ENCODE assay signal across 8 cellular contexts in genomic region chr16:70298988-70299938, GRCh38. TPM values are rescaled to one million over a fixed set of nuclear protein-coding genes. Genes with fewer than 3 reads are reported as not detected.
A peak's percentile ranks its signal among the peaks of the same experiment; 100 is the strongest.
DNase-seq lines count a peak whose midpoint lies in the region; ATAC-seq and TF ChIP-seq lines count a peak whose summit lies in the region.

TSS of gene DDX19B (plus strand) at chr16:70299186. CDS start at chr16:70299298, 112 bp downstream.

- no peaks in the 10 kb centered on the region for H3K36me3 ChIP-seq in CD8-positive, alpha-beta memory T cell (ENCODE audit: insufficient read depth, low read length)
- peaks cover 3 to 32% (median 12%) of the 10 kb centered on the region in 4 donors for H3K36me3 ChIP-seq in stomach

- H3K9me3 Mint-ChIP-seq in CD8-positive, alpha-beta memory T cell, result peaks cover 0 to 8% (median 4%) of the 10 kb centered on the region in 5 donors
- H3K9me3 Mint-ChIP-seq in nephron, result peaks cover 18% of the 10 kb centered on the region

- no peaks in the 10 kb centered on the region for H3K27me3 ChIP-seq in CD8-positive, alpha-beta memory T cell (ENCODE audit: insufficient read depth, low read length, poor library complexity, severe bottlenecking)
- no peaks in the 10 kb centered on the region for H3K27me3 ChIP-seq in stomach

- TF ChIP-seq POLR2A in stomach (IDR thresholded peaks at IDR 0.05), result peak in 1 of 4 donors; percentile 50

- peak within 1 kb of the TSS; percentile 88 for H3K4me3 ChIP-seq in CD8-positive, alpha-beta memory T cell (ENCODE audit: low read length)
- H3K4me3 ChIP-seq in fibroblast of villous mesenchyme (ENCODE audit: low read depth, low read length), result peak within 1 kb of the TSS; percentile 96
- peak within 1 kb of the TSS; percentile 66 to 96 (median 76) for H3K4me3 ChIP-seq in stomach

- peaks cover 38 to 49% (median 47%) of the 10 kb centered on the region in 3 donors for H3K4me1 Mint-ChIP-seq in CD8-positive, alpha-beta memory T cell
- peaks cover 14% of the 10 kb centered on the region for H3K4me1 Mint-ChIP-seq in nephron

- peak within 1 kb of the TSS; percentile 90 for H3K27ac ChIP-seq in CD8-positive, alpha-beta memory T cell (ENCODE audit: low read depth, low read length)
- peak within 1 kb of the TSS; percentile 92 for H3K27ac ChIP-seq in RWPE1
- peak within 1 kb of the TSS; percentile 94 to 99 (median 97) for H3K27ac ChIP-seq in stomach

- ATAC-seq in GM21515 (IDR thresholded peaks at IDR 0.05; ENCODE audit: unreplicated experiment), result peak; percentile 65

- CTCF ChIA-PET in CD8-positive, alpha-beta memory T cell (lab: Charles Lee), result interaction anchor here (1.3 to 2.4 kb wide), 5 partner anchors 8 to 47 kb away, joined by 4 to 10 read pairs (median 6); partner anchors contain the start of gene DDX19A
- CTCF ChIA-PET in RWPE1 (lab: Yijun Ruan, JAX), result interaction anchor here (0.8 to 1.2 kb wide), 2 partner anchors 44 to 47 kb away, joined by 3 to 4 read pairs; partner anchors contain the start of gene EXOSC6

- H3K4me1 ChIP-seq in CD8-positive, alpha-beta memory T cell (ENCODE audit: insufficient read depth, low read length), result peaks cover 19% of the 10 kb centered on the region
- peaks cover 18 to 35% (median 20%) of the 10 kb centered on the region in 4 donors for H3K4me1 ChIP-seq in stomach

- peak; percentile 32 to 72 (median 56) for DNase-seq in CD8-positive, alpha-beta memory T cell
- DNase-seq in RWPE1 (ENCODE audit: low spot score) (peak; percentile 55), activated gamma-delta T cell (lab: John Stamatoyannopoulos, UW) (peak; percentile 52), fibroblast of villous mesenchyme (ENCODE audit: low read depth) (peak; percentile 67), stomach (peak; percentile 83)

- peak within 1 kb of the TSS; percentile 89 to 98 (median 97) for H3K4me3 Mint-ChIP-seq in CD8-positive, alpha-beta memory T cell
- H3K4me3 Mint-ChIP-seq in nephron, result peak within 1 kb of the TSS; percentile 91 to 98 (median 94)

- TF ChIP-seq CTCF in RWPE1 (conservative IDR thresholded peaks at IDR 0.05; ENCODE audit: low read depth) (no peak), fibroblast of villous mesenchyme (IDR thresholded peaks at IDR 0.05; ENCODE audit: insufficient read depth, low read depth, low read length) (peak; percentile 17), nephron (IDR thresholded peaks at IDR 0.05; ENCODE audit: unreplicated experiment in 3 of 3) (no peak), stomach (IDR thresholded peaks at IDR 0.05) (peak in 1 of 7 experiments; percentile 6)

- WGBS in stomach, 5 donors, result 1 to 2% (median 1%) methylated on average over 35 to 37 of the region's 37 CpGs

- POLR2A ChIA-PET in CD8-positive, alpha-beta memory T cell (lab: Charles Lee), result interaction anchor here (0.7 to 3.5 kb wide), 7 partner anchors 11 to 82 kb away, joined by 3 to 44 read pairs (median 5); partner anchors contain the start of genes AARS1, DDX19A and EXOSC6
- POLR2A ChIA-PET in RWPE1 (lab: Yijun Ruan, JAX; ENCODE audit: low non-redundant PET), result interaction anchor here (0.6 kb wide), 2 partner anchors 17 to 332 kb away, joined by 5 read pairs; no protein-coding TSS in a partner anchor

- H3K36me3 Mint-ChIP-seq in CD8-positive, alpha-beta memory T cell, result peaks cover 7 to 31% (median 17%) of the 10 kb centered on the region in 3 donors
- H3K36me3 Mint-ChIP-seq in nephron (ENCODE audit: low read depth), result peaks cover 37% of the 10 kb centered on the region

- peak within 1 kb of the TSS; percentile 87 to 99 (median 98) for H3K27ac Mint-ChIP-seq in CD8-positive, alpha-beta memory T cell
- H3K27ac Mint-ChIP-seq in nephron, result peak within 1 kb of the TSS; percentile 97 to 98 (median 98)

- no peak for TF ChIP-seq RAD21 in Ishikawa (IDR thresholded peaks at IDR 0.05; ENCODE audit: low read depth)

- H3K9me3 ChIP-seq in CD8-positive, alpha-beta memory T cell (ENCODE audit: low read length), result no peaks in the 10 kb centered on the region
- H3K9me3 ChIP-seq in stomach, result peaks cover 0 to 7% (median 0%) of the 10 kb centered on the region in 4 donors

- TF ChIP-seq EP300 in Ishikawa (IDR thresholded peaks at IDR 0.05; ENCODE audit: borderline replicate concordance) (peak; percentile 29; the same call in 1 of the 2 replicates), stomach (IDR thresholded peaks at IDR 0.05) (no peak)

- intact Hi-C loops in stomach (cut with DNase I; ENCODE audit: low total_unique reads), result no loop called here

- no peaks in the 10 kb centered on the region for H3K27me3 Mint-ChIP-seq in CD8-positive, alpha-beta memory T cell
- H3K27me3 Mint-ChIP-seq in nephron (ENCODE audit: low read depth), result no peaks in the 10 kb centered on the region

TF ChIP-seq in Ishikawa, 13 proteins besides CTCF, POLR2A, EP300 and RAD21:
- peak; percentile 72 for TF ChIP-seq TAF1 (IDR thresholded peaks at IDR 0.05; ENCODE audit: low read depth)
- 0 out of 2 replicates have a peak, but pooled peaks have one; percentile 35 for TF ChIP-seq ZBTB7A (IDR thresholded peaks at IDR 0.05; ENCODE audit: low read depth)
- peak; percentile 57; the same call in 1 of the 2 replicates for TF ChIP-seq EGR1 (IDR thresholded peaks at IDR 0.05)
- peak; percentile 46; the same call in 1 of the 2 replicates for TF ChIP-seq CEBPB (IDR thresholded peaks at IDR 0.05)
- TF ChIP-seq TEAD4 (IDR thresholded peaks at IDR 0.05), result no peak
- peak; percentile 87 for TF ChIP-seq CREB1 (IDR thresholded peaks at IDR 0.05; ENCODE audit: low read depth)
- TF ChIP-seq YY1 (IDR thresholded peaks at IDR 0.05; ENCODE audit: low read depth), result 0 out of 2 replicates have a peak, but pooled peaks have one; percentile 46
- TF ChIP-seq USF1 (IDR thresholded peaks at IDR 0.05), result no peak

RNA-seq across cellular contexts. Expression of gene DDX19B, which starts in this region (rescaled TPM):
- total RNA-seq in CD8-positive, alpha-beta memory T cell, result 10 to 100 TPM; 36.0 to 38.8 TPM
- polyA plus RNA-seq in CD8-positive, alpha-beta memory T cell, result 52.9 TPM
- 23.7 and 29.0 TPM in 2 replicates for total RNA-seq in fibroblast of villous mesenchyme
- 10 to 100 TPM in 4 of 5 donors, 1 to 10 TPM in 1; 9.8 to 34.3 (median 25.7) TPM for total RNA-seq in stomach
- polyA plus RNA-seq in stomach, result 10 to 100 TPM; 16.8 to 28.7 (median 20.4) TPM

Comparison
In these comparisons a context has a peak if more than half of its experiments do, and no peak if none do; other contexts are left out.
1. Peak in every context shown above with its lines: DNase-seq, ATAC-seq, H3K4me3 ChIP-seq and H3K27ac ChIP-seq.